25 cellular contexts compared by ENCODE assay signal in the genomic region with DNA sequence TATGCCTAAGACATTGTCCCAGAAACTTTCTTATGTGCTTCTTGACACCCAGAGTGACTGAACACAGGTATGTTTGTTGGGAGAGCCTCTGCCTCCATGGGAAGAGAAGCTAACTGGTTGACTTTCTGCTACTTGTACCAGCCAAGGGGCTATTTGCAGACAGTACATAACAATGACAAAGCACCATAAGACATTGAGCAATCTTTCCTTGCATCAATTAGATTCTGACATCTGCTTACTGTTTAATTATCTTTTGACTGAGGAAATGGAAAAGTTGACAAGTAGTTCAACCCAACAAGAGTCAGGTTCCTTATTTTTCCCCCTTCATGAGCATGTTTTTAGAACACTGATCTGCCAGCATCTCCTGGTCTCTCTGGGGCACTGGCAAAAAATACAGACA.
DNase-seq lines count a peak whose midpoint lies in the region; ATAC-seq and TF ChIP-seq lines count a peak whose summit lies in the region.
"Had no signal": no experiment of that assay in that cellular context is flagged by ENCODE, and none has a peak within 500 bp of the region (broad histone marks: within the 10 kb centered on the region; RNA-seq: fewer than 3 reads in every experiment).

No MANE protein-coding gene starts in this region.

- ATAC-seq in activated CD4-positive, alpha-beta T cell treated with anti-CD3 and anti-CD28 coated beads for 36 hours: no peak
- ATAC-seq in WTC11: no peak
- ATAC-seq: heart left ventricle, left colon, T-helper 17 cell had no signal

- TF ChIP-seq CTCF in endodermal cell (conservative IDR thresholded peaks at IDR 0.05) (no peak), WTC11 (IDR thresholded peaks at IDR 0.05) (no peak), Calu3 (IDR thresholded peaks at IDR 0.05; ENCODE audit: unreplicated experiment) (no peak)

- H3K4me3 Mint-ChIP-seq in activated CD4-positive, alpha-beta T cell treated with anti-CD3 and anti-CD28 coated beads, Interleukin-2, amount 10 ng/mL, durations not matched to agents 24 days and 14 days: no peak overlapping the region
- no peak overlapping the region for H3K4me3 Mint-ChIP-seq in activated CD4-positive, alpha-beta T cell treated with anti-CD3 and anti-CD28 coated beads for 36 hours
- H3K4me3 Mint-ChIP-seq in endodermal cell (no peak overlapping the region), WTC11 (no peak overlapping the region), Calu3 (ENCODE audit: low read depth, unreplicated experiment) (no peak overlapping the region)
- H3K4me3 Mint-ChIP-seq: B cell, memory B cell, T-helper 17 cell had no signal

- no peak overlapping the region for H3K27ac ChIP-seq in endodermal cell (ENCODE audit: low read depth, low read length)
- H3K27ac ChIP-seq: adrenal gland, breast epithelium, heart left ventricle, tibial artery had no signal

- DNase-seq in activated CD4-positive, alpha-beta T cell treated with anti-CD3 and anti-CD28 coated beads, Interleukin-2, amount 10 ng/mL, durations not matched to agents 24 days and 14 days: no peak
- DNase-seq in activated CD4-positive, alpha-beta T cell treated with anti-CD3 and anti-CD28 coated beads for 36 hours: no peak
- DNase-seq in SIG-M5 (lab: John Stamatoyannopoulos, UW): peak; percentile 26
- peak; percentile 7 for DNase-seq in endodermal cell
- no peak for DNase-seq in WTC11 (ENCODE audit: low spot score)
- DNase-seq in Calu3: no peak
- DNase-seq in NCI-H1105 (lab: John Stamatoyannopoulos, UW): no peak
- no peak for DNase-seq in AG20443 (ENCODE audit: low spot score)
- DNase-seq: 8988T; activated CD4-positive, alpha-beta T cell treated with anti-CD3 and anti-CD28 coated beads, Interleukin-2, amount 50 U/mL, for 48 hours; activated gamma-delta T cell; cortex of kidney; heart left ventricle; left colon; NCI-H1436 treated with DMSO at 0.1 percent for 48 hours; NCI-H524 treated with DMSO at 0.1 percent for 48 hours; SHP77 treated with DMSO at 0.1 percent for 48 hours; stimulated activated CD4-positive, alpha-beta T cell treated with anti-CD3 and anti-CD28 coated beads, Interleukin-4, amount 100 ng/mL, for 1 hour; stimulated activated naive CD4-positive, alpha-beta T cell treated with Interleukin-2 at 50 U/mL for 16 hours; T-helper 17 cell; tibial artery had no signal

- H3K4me3 ChIP-seq in endodermal cell (ENCODE audit: low read length): no peak overlapping the region
- H3K4me3 ChIP-seq: adrenal gland, breast epithelium, heart left ventricle, tibial artery had no signal

- H3K4me1 Mint-ChIP-seq in activated CD4-positive, alpha-beta T cell treated with anti-CD3 and anti-CD28 coated beads, Interleukin-2, amount 10 ng/mL, durations not matched to agents 24 days and 14 days: peaks cover 14% of the 10 kb centered on the region
- peaks cover 8% of the 10 kb centered on the region for H3K4me1 Mint-ChIP-seq in activated CD4-positive, alpha-beta T cell treated with anti-CD3 and anti-CD28 coated beads for 36 hours
- H3K4me1 Mint-ChIP-seq in endodermal cell (peaks cover 31% of the 10 kb centered on the region), WTC11 (no peaks in the 10 kb centered on the region), Calu3 (ENCODE audit: low read depth, unreplicated experiment) (peaks cover 8% of the 10 kb centered on the region)

- no peaks in the 10 kb centered on the region for H3K9me3 Mint-ChIP-seq in activated CD4-positive, alpha-beta T cell treated with anti-CD3 and anti-CD28 coated beads, Interleukin-2, amount 10 ng/mL, durations not matched to agents 24 days and 14 days
- no peaks in the 10 kb centered on the region for H3K9me3 Mint-ChIP-seq in activated CD4-positive, alpha-beta T cell treated with anti-CD3 and anti-CD28 coated beads for 36 hours (ENCODE audit: low read depth)
- H3K9me3 Mint-ChIP-seq in endodermal cell (peaks cover 1% of the 10 kb centered on the region), WTC11 (no peaks in the 10 kb centered on the region), Calu3 (ENCODE audit: low read depth, unreplicated experiment) (no peaks in the 10 kb centered on the region)
- H3K9me3 Mint-ChIP-seq: memory B cell had no signal

- peaks cover 4% of the 10 kb centered on the region for H3K27me3 ChIP-seq in endodermal cell (ENCODE audit: control insufficient read depth, insufficient read depth, low read length, poor library complexity, severe bottlenecking)
- H3K27me3 ChIP-seq: breast epithelium, heart left ventricle, tibial artery had no signal

- POLR2A ChIA-PET in activated CD4-positive, alpha-beta T cell treated with anti-CD3 and anti-CD28 coated beads for 36 hours (lab: Charles Lee): no interaction called here
- POLR2A ChIA-PET in WTC11 (lab: Charles Lee): no interaction called here

- CTCF ChIA-PET in activated CD4-positive, alpha-beta T cell treated with anti-CD3 and anti-CD28 coated beads for 36 hours (lab: Charles Lee): interaction anchor here (1.1 kb wide), 1 partner anchor 351 kb away, joined by 4 read pairs; no protein-coding TSS in a partner anchor
- CTCF ChIA-PET in WTC11 (lab: Charles Lee): no interaction called here
- CTCF ChIA-PET in Calu3 (lab: Charles Lee): no interaction called here

- BruUV-seq in Calu3 (replicated peaks; lab: Mats Ljungman, UMichigan): no TSS peak

- no peak overlapping the region for H3K9ac ChIP-seq in endodermal cell (ENCODE audit: extremely low read depth, low read length, poor library complexity, severe bottlenecking)

- H3K36me3 Mint-ChIP-seq in activated CD4-positive, alpha-beta T cell treated with anti-CD3 and anti-CD28 coated beads, Interleukin-2, amount 10 ng/mL, durations not matched to agents 24 days and 14 days (ENCODE audit: low read depth): no peaks in the 10 kb centered on the region
- no peaks in the 10 kb centered on the region for H3K36me3 Mint-ChIP-seq in activated CD4-positive, alpha-beta T cell treated with anti-CD3 and anti-CD28 coated beads for 36 hours (ENCODE audit: low read depth)
- H3K36me3 Mint-ChIP-seq in endodermal cell (ENCODE audit: low read depth) (no peaks in the 10 kb centered on the region), WTC11 (no peaks in the 10 kb centered on the region), Calu3 (ENCODE audit: insufficient read depth, unreplicated experiment) (peaks cover 5% of the 10 kb centered on the region)
- H3K36me3 Mint-ChIP-seq: memory B cell had no signal

- no peaks in the 10 kb centered on the region for H3K36me3 ChIP-seq in endodermal cell (ENCODE audit: control insufficient read depth, insufficient read depth, low read length)
- H3K36me3 ChIP-seq: adrenal gland, breast epithelium, heart left ventricle, tibial artery had no signal

- peaks cover 4% of the 10 kb centered on the region for H3K4me1 ChIP-seq in endodermal cell (ENCODE audit: control insufficient read depth, insufficient read depth, low read length)
- H3K4me1 ChIP-seq: adrenal gland, breast epithelium had no signal

- no peaks in the 10 kb centered on the region for H3K9me3 ChIP-seq in endodermal cell (ENCODE audit: control insufficient read depth, low read length)
- H3K9me3 ChIP-seq: adrenal gland, breast epithelium, heart left ventricle, tibial artery had no signal

- peaks cover 9% of the 10 kb centered on the region for H3K27me3 Mint-ChIP-seq in activated CD4-positive, alpha-beta T cell treated with anti-CD3 and anti-CD28 coated beads, Interleukin-2, amount 10 ng/mL, durations not matched to agents 24 days and 14 days
- no peaks in the 10 kb centered on the region for H3K27me3 Mint-ChIP-seq in activated CD4-positive, alpha-beta T cell treated with anti-CD3 and anti-CD28 coated beads for 36 hours
- H3K27me3 Mint-ChIP-seq in endodermal cell (ENCODE audit: insufficient read depth): peaks cover 42% of the 10 kb centered on the region
- H3K27me3 Mint-ChIP-seq in WTC11 (ENCODE audit: low read depth): no peaks in the 10 kb centered on the region
- peaks cover 79% of the 10 kb centered on the region for H3K27me3 Mint-ChIP-seq in Calu3 (ENCODE audit: unreplicated experiment)

- peak overlapping the region; percentile 3 for H3K27ac Mint-ChIP-seq in activated CD4-positive, alpha-beta T cell treated with anti-CD3 and anti-CD28 coated beads, Interleukin-2, amount 10 ng/mL, durations not matched to agents 24 days and 14 days
- H3K27ac Mint-ChIP-seq in activated CD4-positive, alpha-beta T cell treated with anti-CD3 and anti-CD28 coated beads for 36 hours: no peak overlapping the region
- no peak overlapping the region for H3K27ac Mint-ChIP-seq in endodermal cell
- H3K27ac Mint-ChIP-seq in WTC11: no peak overlapping the region
- H3K27ac Mint-ChIP-seq in Calu3 (ENCODE audit: unreplicated experiment): no peak overlapping the region
- H3K27ac Mint-ChIP-seq: B cell, memory B cell, T-helper 17 cell had no signal

- intact Hi-C loops in activated CD4-positive, alpha-beta T cell treated with anti-CD3 and anti-CD28 coated beads, Interleukin-2, amount 10 ng/mL, durations not matched to agents 24 days and 14 days (cut with micrococcal nuclease): no loop called here
- intact Hi-C loops in activated CD4-positive, alpha-beta T cell treated with anti-CD3 and anti-CD28 coated beads for 36 hours (cut with DNase I, micrococcal nuclease): no loop called here
- intact Hi-C loops in Calu3 (cut with micrococcal nuclease; ENCODE audit: unreplicated experiment): no loop called here

TF ChIP-seq in WTC11, 78 proteins besides CTCF, POLR2A, EP300 and RAD21 (continues in another document):
- TF ChIP-seq MAX (CRISPR knock-in tag; IDR thresholded peaks at IDR 0.05) (no peak), RELA (CRISPR knock-in tag; IDR thresholded peaks at IDR 0.05; ENCODE audit: borderline replicate concordance) (no peak), STAT6 (CRISPR knock-in tag; conservative IDR thresholded peaks at IDR 0.05; ENCODE audit: low read depth) (no peak)

Comparison
In these comparisons a context has a peak if more than half of its experiments do, and no peak if none do; other contexts are left out.
1. DNase-seq: peak in SIG-M5 (single experiment) and endodermal cell (single experiment); none in activated CD4-positive, alpha-beta T cell treated with anti-CD3 and anti-CD28 coated beads, Interleukin-2, amount 10 ng/mL, durations not matched to agents 24 days and 14 days (single experiment), activated CD4-positive, alpha-beta T cell treated with anti-CD3 and anti-CD28 coated beads for 36 hours (single experiment), WTC11 (single experiment), Calu3 (single experiment), NCI-H1105 (single experiment) and AG20443 (single experiment).